In genomic region chr10:69965086-69965485, GRCh38 we compare ENCODE assay signal across 18 cellular contexts.
DNase-seq lines count a peak whose midpoint lies in the region; ATAC-seq and TF ChIP-seq lines count a peak whose summit lies in the region.
"Had no signal": no experiment of that assay in that cellular context is flagged by ENCODE, and none has a peak within 500 bp of the region (broad histone marks: within the 10 kb centered on the region; RNA-seq: fewer than 3 reads in every experiment).

No MANE protein-coding gene starts in this region.

- H3K9me3 ChIP-seq in WERI-Rb-1 (ENCODE audit: severe bottlenecking) (no peaks in the 10 kb centered on the region), esophagus muscularis mucosa (no peaks in the 10 kb centered on the region)
- no peaks in the 10 kb centered on the region for H3K9me3 ChIP-seq in CD4-positive, alpha-beta memory T cell (ENCODE audit: control insufficient read depth in 1 of 2, low read length in 2 of 2)
- H3K9me3 ChIP-seq: BLaER1, Peyer's patch had no signal

- TF ChIP-seq POLR2A in esophagus muscularis mucosa (IDR thresholded peaks at IDR 0.05; ENCODE audit: low read depth): no peak

- peaks cover 12 to 34% of the 10 kb centered on the region in 2 donors for H3K27me3 Mint-ChIP-seq in CD4-positive, alpha-beta memory T cell

- ATAC-seq in HG03521 (IDR thresholded peaks at IDR 0.05; ENCODE audit: unreplicated experiment) (no peak), SK-N-SH treated with all-trans-retinoic acid at 6 μM for 48 hours (no peak)
- ATAC-seq: Right ventricle myocardium inferior had no signal

- no peak for TF ChIP-seq EP300 in esophagus muscularis mucosa (IDR thresholded peaks at IDR 0.05)

- H3K9me3 Mint-ChIP-seq in CD4-positive, alpha-beta memory T cell: no peaks in the 10 kb centered on the region
- H3K9me3 Mint-ChIP-seq: CD8-positive, alpha-beta memory T cell had no signal

- no peaks in the 10 kb centered on the region for H3K36me3 ChIP-seq in WERI-Rb-1
- H3K36me3 ChIP-seq in esophagus muscularis mucosa: no peaks in the 10 kb centered on the region
- H3K36me3 ChIP-seq in CD4-positive, alpha-beta memory T cell (ENCODE audit: insufficient read depth, low read length): no peaks in the 10 kb centered on the region
- H3K36me3 ChIP-seq: BLaER1, Peyer's patch had no signal

- CTCF ChIA-PET in CD4-positive, alpha-beta memory T cell (lab: Charles Lee; ENCODE audit: partially characterized antibody): no interaction called here

- H3K4me3 ChIP-seq in WERI-Rb-1 (ENCODE audit: low read depth, low read length): no peak overlapping the region
- H3K4me3 ChIP-seq in esophagus muscularis mucosa: no peak overlapping the region
- H3K4me3 ChIP-seq in CD4-positive, alpha-beta memory T cell (ENCODE audit: low read length in 2 of 2): no peak overlapping the region
- H3K4me3 ChIP-seq: BLaER1, Peyer's patch had no signal

- TF ChIP-seq CTCF in WERI-Rb-1 (IDR thresholded peaks at IDR 0.05; ENCODE audit: low read depth, low read length) (no peak), esophagus muscularis mucosa (IDR thresholded peaks at IDR 0.05) (no peak)

- WGBS in esophagus muscularis mucosa: 91% methylated on average over 3 of the region's 3 CpGs

- peaks cover 0 to 7% (median 0%) of the 10 kb centered on the region in 4 donors for H3K4me1 ChIP-seq in esophagus muscularis mucosa
- no peaks in the 10 kb centered on the region for H3K4me1 ChIP-seq in CD4-positive, alpha-beta memory T cell (ENCODE audit: insufficient read depth, low read length)

- POLR2A ChIA-PET in CD4-positive, alpha-beta memory T cell (lab: Charles Lee; ENCODE audit: partially characterized antibody): no interaction called here

- H3K27ac Mint-ChIP-seq in CD4-positive, alpha-beta memory T cell: no peak overlapping the region
- H3K27ac Mint-ChIP-seq: CD8-positive, alpha-beta memory T cell; IgD-negative memory B cell had no signal

- no peak overlapping the region; the same call in 1 of the 2 replicates for H3K27ac ChIP-seq in WERI-Rb-1
- H3K27ac ChIP-seq in esophagus muscularis mucosa (replicated peaks in 1 of 4): no peak overlapping the region
- no peak overlapping the region for H3K27ac ChIP-seq in CD4-positive, alpha-beta memory T cell (ENCODE audit: low read depth, low read length)
- H3K27ac ChIP-seq: BLaER1, Peyer's patch had no signal

- DNase-seq in NCI-H2029 (lab: John Stamatoyannopoulos, UW) (peak; percentile 12), NCI-H2029 treated with DMSO at 0.1 percent for 48 hours (lab: John Stamatoyannopoulos, UW) (no peak), G401 (ENCODE audit: low spot score) (peak; percentile 90), WERI-Rb-1 (peak; percentile 31), esophagus muscularis mucosa (ENCODE audit: extremely low spot score) (peak; percentile 19)
- no peak for DNase-seq in CD4-positive, alpha-beta memory T cell
- DNase-seq: 8988T; CD8-positive, alpha-beta memory T cell; NCI-H1105 treated with DMSO at 0.1 percent for 48 hours; NCI-H1930; NCI-H2171 treated with DMSO at 0.1 percent for 48 hours; NCI-H446 treated with DMSO at 0.1 percent for 48 hours had no signal

- H3K4me3 Mint-ChIP-seq in CD4-positive, alpha-beta memory T cell: no peak overlapping the region
- H3K4me3 Mint-ChIP-seq: CD8-positive, alpha-beta memory T cell; IgD-negative memory B cell had no signal

- in situ Hi-C loops in G401 (cut with HindIII; ENCODE audit: low sequenced_read_pairs): no loop called here

- H3K4me1 Mint-ChIP-seq in CD4-positive, alpha-beta memory T cell: no peaks in the 10 kb centered on the region
- H3K4me1 Mint-ChIP-seq: CD8-positive, alpha-beta memory T cell had no signal

- intact Hi-C loops in esophagus muscularis mucosa (cut with DNase I): no loop called here
- intact Hi-C loops in CD4-positive, alpha-beta memory T cell (cut with micrococcal nuclease): no loop called here

- H3K36me3 Mint-ChIP-seq in CD4-positive, alpha-beta memory T cell: no peaks in the 10 kb centered on the region
- H3K36me3 Mint-ChIP-seq: CD8-positive, alpha-beta memory T cell; IgD-negative memory B cell had no signal

- H3K27me3 ChIP-seq in WERI-Rb-1 (ENCODE audit: insufficient read depth, low read depth, severe bottlenecking) (no peaks in the 10 kb centered on the region), esophagus muscularis mucosa (peaks cover 0 to 8% (median 0%) of the 10 kb centered on the region in 4 donors)
- no peaks in the 10 kb centered on the region for H3K27me3 ChIP-seq in CD4-positive, alpha-beta memory T cell (ENCODE audit: insufficient read depth, low read length)
- H3K27me3 ChIP-seq: BLaER1, Peyer's patch had no signal

TF ChIP-seq in SK-N-SH treated with all-trans-retinoic acid at 6 μM for 48 hours, 23 proteins besides CTCF, POLR2A, EP300 and RAD21:
- TF ChIP-seq BACH2 (CRISPR knock-in tag; IDR thresholded peaks at IDR 0.05; ENCODE audit: borderline replicate concordance): no peak
- TF ChIP-seq TCF4 (CRISPR knock-in tag; IDR thresholded peaks at IDR 0.05; ENCODE audit: borderline replicate concordance): no peak
- TF ChIP-seq CSDC2 (CRISPR knock-in tag; IDR thresholded peaks at IDR 0.05): no peak
- no peak for TF ChIP-seq ZNF70 (CRISPR knock-in tag; IDR thresholded peaks at IDR 0.05)
- no peak for TF ChIP-seq ESRRG (CRISPR knock-in tag; IDR thresholded peaks at IDR 0.05)
- TF ChIP-seq, protein P1, sequence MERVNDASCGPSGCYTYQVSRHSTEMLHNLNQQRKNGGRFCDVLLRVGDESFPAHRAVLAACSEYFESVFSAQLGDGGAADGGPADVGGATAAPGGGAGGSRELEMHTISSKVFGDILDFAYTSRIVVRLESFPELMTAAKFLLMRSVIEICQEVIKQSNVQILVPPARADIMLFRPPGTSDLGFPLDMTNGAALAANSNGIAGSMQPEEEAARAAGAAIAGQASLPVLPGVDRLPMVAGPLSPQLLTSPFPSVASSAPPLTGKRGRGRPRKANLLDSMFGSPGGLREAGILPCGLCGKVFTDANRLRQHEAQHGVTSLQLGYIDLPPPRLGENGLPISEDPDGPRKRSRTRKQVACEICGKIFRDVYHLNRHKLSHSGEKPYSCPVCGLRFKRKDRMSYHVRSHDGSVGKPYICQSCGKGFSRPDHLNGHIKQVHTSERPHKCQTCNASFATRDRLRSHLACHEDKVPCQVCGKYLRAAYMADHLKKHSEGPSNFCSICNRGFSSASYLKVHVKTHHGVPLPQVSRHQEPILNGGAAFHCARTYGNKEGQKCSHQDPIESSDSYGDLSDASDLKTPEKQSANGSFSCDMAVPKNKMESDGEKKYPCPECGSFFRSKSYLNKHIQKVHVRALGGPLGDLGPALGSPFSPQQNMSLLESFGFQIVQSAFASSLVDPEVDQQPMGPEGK (CRISPR knock-in tag; IDR thresholded peaks at IDR 0.05; ENCODE audit: borderline replicate concordance): no peak
- no peak for TF ChIP-seq OSR1 (CRISPR knock-in tag; IDR thresholded peaks at IDR 0.05)
- TF ChIP-seq TOX (CRISPR knock-in tag; IDR thresholded peaks at IDR 0.05; ENCODE audit: borderline replicate concordance): no peak
- TF ChIP-seq CSRNP3 (CRISPR knock-in tag; IDR thresholded peaks at IDR 0.05): no peak
- TF ChIP-seq, protein P2, sequence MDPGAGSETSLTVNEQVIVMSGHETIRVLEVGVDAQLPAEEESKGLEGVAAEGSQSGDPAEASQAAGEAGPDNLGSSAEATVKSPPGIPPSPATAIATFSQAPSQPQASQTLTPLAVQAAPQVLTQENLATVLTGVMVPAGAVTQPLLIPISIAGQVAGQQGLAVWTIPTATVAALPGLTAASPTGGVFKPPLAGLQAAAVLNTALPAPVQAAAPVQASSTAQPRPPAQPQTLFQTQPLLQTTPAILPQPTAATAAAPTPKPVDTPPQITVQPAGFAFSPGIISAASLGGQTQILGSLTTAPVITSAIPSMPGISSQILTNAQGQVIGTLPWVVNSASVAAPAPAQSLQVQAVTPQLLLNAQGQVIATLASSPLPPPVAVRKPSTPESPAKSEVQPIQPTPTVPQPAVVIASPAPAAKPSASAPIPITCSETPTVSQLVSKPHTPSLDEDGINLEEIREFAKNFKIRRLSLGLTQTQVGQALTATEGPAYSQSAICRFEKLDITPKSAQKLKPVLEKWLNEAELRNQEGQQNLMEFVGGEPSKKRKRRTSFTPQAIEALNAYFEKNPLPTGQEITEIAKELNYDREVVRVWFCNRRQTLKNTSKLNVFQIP (CRISPR knock-in tag; IDR thresholded peaks at IDR 0.05; ENCODE audit: borderline replicate concordance, low read depth): no peak
- no peak for TF ChIP-seq GLIS3 (CRISPR knock-in tag; IDR thresholded peaks at IDR 0.05)
- TF ChIP-seq PPARA (CRISPR knock-in tag; IDR thresholded peaks at IDR 0.05; ENCODE audit: borderline replicate concordance): no peak
- no peak for TF ChIP-seq ZFP3 (CRISPR knock-in tag; IDR thresholded peaks at IDR 0.05)
- no peak for TF ChIP-seq ZNF8 (CRISPR knock-in tag; IDR thresholded peaks at IDR 0.05)
- TF ChIP-seq CREB5 (CRISPR knock-in tag; IDR thresholded peaks at IDR 0.05; ENCODE audit: low read depth): no peak

Comparison
In these comparisons a context has a peak if more than half of its experiments do, and no peak if none do; other contexts are left out.
1. DNase-seq: peak in NCI-H2029 (single experiment), G401 (single experiment), WERI-Rb-1 (single experiment) and esophagus muscularis mucosa (single experiment); none in NCI-H2029 treated with DMSO at 0.1 percent for 48 hours (single experiment) and CD4-positive, alpha-beta memory T cell (0 of 5).